Comparison of ENCODE assay signal across 1 cellular context in genomic region chr12:107093547-107094448, GRCh38.
TF ChIP-seq lines count a peak whose summit lies in the region.

TSS of gene CRY1 (minus strand) at chr12:107093549. CDS start at chr12:107092961, 588 bp downstream.

TF ChIP-seq in SK-N-SH, 30 proteins besides CTCF, POLR2A, EP300 and RAD21 (continued from another document):
- TF ChIP-seq NRF1 (IDR thresholded peaks at IDR 0.05; ENCODE audit: low read depth, low read length) (peak; percentile 72), USF2 (IDR thresholded peaks at IDR 0.05; ENCODE audit: borderline replicate concordance, low read depth, low read length) (peak; percentile 82), TEAD4 (IDR thresholded peaks at IDR 0.05; ENCODE audit: borderline replicate concordance, insufficient read depth) (peak; percentile 85; the same call in 1 of the 2 replicates), CHD2 (IDR thresholded peaks at IDR 0.05; ENCODE audit: low read length, partially characterized antibody) (peak; percentile 29), RCOR1 (IDR thresholded peaks at IDR 0.05; ENCODE audit: low read length) (0 out of 2 replicates have a peak, but pooled peaks have one; percentile 4), MAX (IDR thresholded peaks at IDR 0.05; ENCODE audit: low read depth) (peak; percentile 90), RXRA (IDR thresholded peaks at IDR 0.05; ENCODE audit: borderline replicate concordance, low read depth) (0 out of 2 replicates have a peak, but pooled peaks have one; percentile 6), POLR2AphosphoS5 (IDR thresholded peaks at IDR 0.05; ENCODE audit: low read depth, low read length) (peak; percentile 68), MXI1 (IDR thresholded peaks at IDR 0.05; ENCODE audit: low read depth, low read length) (peak; percentile 65), TCF12 (IDR thresholded peaks at IDR 0.05) (peak; percentile 20; the same call in 1 of the 2 replicates), PBX3 (IDR thresholded peaks at IDR 0.05) (no peak), REST (IDR thresholded peaks at IDR 0.05; ENCODE audit: low read depth, low read length) (0 out of 2 replicates have a peak, but pooled peaks have one; percentile 17)
